8 cellular contexts compared by ENCODE assay signal in the genomic region with DNA sequence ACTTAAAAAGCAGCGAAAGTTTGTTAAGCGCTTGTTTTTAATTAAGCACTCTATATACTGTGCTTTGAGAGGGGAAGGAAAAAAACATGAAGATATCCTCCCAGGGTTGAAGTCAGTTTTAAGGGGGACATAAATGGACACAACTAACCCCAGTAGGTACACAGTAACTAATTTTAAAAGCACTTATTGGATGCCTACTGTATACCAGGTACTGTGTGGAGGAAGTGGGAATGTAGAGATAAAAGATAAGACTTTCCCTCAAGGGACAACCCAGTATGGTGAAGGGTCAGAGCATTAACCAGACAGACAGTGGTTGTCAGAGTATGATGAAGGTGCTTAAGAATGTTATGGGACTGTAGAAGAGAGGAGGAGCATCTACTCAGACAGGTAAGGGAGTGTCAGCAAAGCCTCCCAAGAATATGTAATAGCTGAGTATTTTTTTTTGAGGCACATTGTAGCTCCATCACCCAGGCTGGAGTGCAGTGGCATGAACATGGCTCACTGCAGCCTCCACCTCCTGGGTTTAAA. TPM values are rescaled to one million over a fixed set of nuclear protein-coding genes. Genes with fewer than 3 reads are reported as not detected.
DNase-seq lines count a peak whose midpoint lies in the region; ATAC-seq and TF ChIP-seq lines count a peak whose summit lies in the region.

No MANE protein-coding gene starts in this region.

- peak overlapping the region; percentile 93 to 99 (median 96) for H3K4me3 Mint-ChIP-seq in brain

- TF ChIP-seq CTCF in cardiac muscle cell (IDR thresholded peaks at IDR 0.05; ENCODE audit: low read depth, low read length): no peak
- TF ChIP-seq CTCF in brain (conservative IDR thresholded peaks at IDR 0.05): no peak
- no peak for TF ChIP-seq CTCF in lung (IDR thresholded peaks at IDR 0.05; ENCODE audit: control extremely low read depth, extremely low read depth)
- no peak for TF ChIP-seq CTCF in upper lobe of left lung (IDR thresholded peaks at IDR 0.05)

- H3K27me3 ChIP-seq in cardiac muscle cell (no peaks in the 10 kb centered on the region), lung (ENCODE audit: control insufficient read depth, insufficient read depth) (no peaks in the 10 kb centered on the region), upper lobe of left lung (no peaks in the 10 kb centered on the region)

- H3K27ac Mint-ChIP-seq in brain: peak overlapping the region in 4 of 5 experiments; percentile 98 to 99 (median 98)

- H3K4me1 ChIP-seq in cardiac muscle cell (ENCODE audit: low read depth) (peaks cover 8% of the 10 kb centered on the region), lung (ENCODE audit: control insufficient read depth in 2 of 2, insufficient read depth in 2 of 2, low read length in 2 of 2) (peaks cover 4 to 21% of the 10 kb centered on the region in 2 donors), upper lobe of left lung (peaks cover 32 to 43% (median 36%) of the 10 kb centered on the region in 4 donors)

- DNase-seq in cardiac muscle cell (ENCODE audit: low read depth in 1 of 2, low spot score in 1 of 2) (no peak), Right ventricle myocardium superior (no peak), lung (ENCODE audit: low spot score) (no peak), upper lobe of left lung (no peak), COLO668 (lab: John Stamatoyannopoulos, UW; ENCODE audit: unreplicated experiment) (no peak), putamen (ENCODE audit: low spot score) (no peak)

- peaks cover 55% of the 10 kb centered on the region for H3K4me1 Mint-ChIP-seq in brain

- H3K9me3 Mint-ChIP-seq in brain: peaks cover 0 to 4% (median 0%) of the 10 kb centered on the region in 5 experiments

- H3K27me3 Mint-ChIP-seq in brain: peaks cover 5% of the 10 kb centered on the region

- H3K4me3 ChIP-seq in cardiac muscle cell (peak overlapping the region; percentile 49), lung (peak overlapping the region; percentile 84), upper lobe of left lung (peak overlapping the region; percentile 70 to 84 (median 72))

- peaks cover 8% of the 10 kb centered on the region for H3K36me3 Mint-ChIP-seq in brain

- peaks cover 4% of the 10 kb centered on the region for H3K36me3 ChIP-seq in cardiac muscle cell
- H3K36me3 ChIP-seq in lung (ENCODE audit: control insufficient read depth in 2 of 2, insufficient read depth in 2 of 2, low read length in 2 of 2): peaks cover 0 to 7% of the 10 kb centered on the region in 2 donors
- H3K36me3 ChIP-seq in upper lobe of left lung: peaks cover 0 to 9% (median 2%) of the 10 kb centered on the region in 4 donors

- no peak for TF ChIP-seq EP300 in upper lobe of left lung (IDR thresholded peaks at IDR 0.05)

- H3K27ac ChIP-seq in cardiac muscle cell: peak overlapping the region; percentile 86
- peak overlapping the region in 1 of 2 donors; percentile 87 for H3K27ac ChIP-seq in lung (ENCODE audit: low read depth in 1 of 2, low read length in 1 of 2)
- peak overlapping the region; percentile 89 to 94 (median 90) for H3K27ac ChIP-seq in upper lobe of left lung

- TF ChIP-seq POLR2A in upper lobe of left lung (IDR thresholded peaks at IDR 0.05): no peak

- 8 to 11% methylated on average over 2 of the region's 2 CpGs for WGBS in lung, 2 donors
- WGBS in upper lobe of left lung, 2 donors: 8 to 11% methylated on average over 2 of the region's 2 CpGs

- no peaks in the 10 kb centered on the region for H3K9me3 ChIP-seq in cardiac muscle cell (ENCODE audit: low read depth)
- H3K9me3 ChIP-seq in lung (ENCODE audit: control insufficient read depth in 2 of 2, insufficient read depth in 1 of 2, low read length in 1 of 2): no peaks in the 10 kb centered on the region
- H3K9me3 ChIP-seq in upper lobe of left lung: no peaks in the 10 kb centered on the region

- intact Hi-C loops in Right ventricle myocardium superior (cut with DNase I): no loop called here

- ATAC-seq in Right ventricle myocardium superior (ENCODE audit: poor library complexity): no peak
- no peak for ATAC-seq in lung (ENCODE audit: insufficient read depth, low FRiP score)
- no peak for ATAC-seq in upper lobe of left lung (ENCODE audit: low FRiP score in 2 of 2)
- ATAC-seq in GM19351 (IDR thresholded peaks at IDR 0.05; ENCODE audit: unreplicated experiment): no peak

RNA-seq across cellular contexts. Expression of gene ABCF1, which starts 0.9 kb away (rescaled TPM):
- total RNA-seq in cardiac muscle cell: 54.4 and 61.9 TPM in 2 replicates
- polyA plus RNA-seq in cardiac muscle cell: 52.5 and 54.6 TPM in 2 replicates
- 32.5 TPM for total RNA-seq in Right ventricle myocardium superior
- polyA plus RNA-seq in brain (ENCODE audit: insufficient read depth, low read depth, low replicate concordance): 100 TPM
- 10 to 100 TPM; 28.8 to 55.4 TPM for total RNA-seq in lung
- polyA plus RNA-seq in lung: 10 to 100 TPM; 25.8 to 43.5 TPM
- 10 to 100 TPM; 41.2 to 57.6 (median 52.9) TPM for total RNA-seq in upper lobe of left lung

RNA-seq across cellular contexts. Expression of gene PRR3, which starts 15.0 kb away (rescaled TPM):
- 11.4 and 11.8 TPM in 2 replicates for total RNA-seq in cardiac muscle cell
- polyA plus RNA-seq in cardiac muscle cell: 14.3 and 14.7 TPM in 2 replicates
- 1.4 TPM for total RNA-seq in Right ventricle myocardium superior
- 39.4 TPM for polyA plus RNA-seq in brain (ENCODE audit: insufficient read depth, low read depth, low replicate concordance)
- 10 to 100 TPM in 1 of 2 donors, 1 to 10 TPM in 1; 8.4 to 10.9 TPM for total RNA-seq in lung
- polyA plus RNA-seq in lung: 10 to 100 TPM in 1 of 2 donors, 1 to 10 TPM in 1; 8.6 to 11.5 TPM
- total RNA-seq in upper lobe of left lung: 10 to 100 TPM in 1 of 6 donors, 1 to 10 TPM in 5; 6.0 to 13.6 (median 7.0) TPM

RNA-seq across cellular contexts. Expression of gene GNL1, which starts 15.9 kb away (rescaled TPM):
- 12.4 and 16.1 TPM in 2 replicates for total RNA-seq in cardiac muscle cell
- 33.9 and 44.2 TPM in 2 replicates for polyA plus RNA-seq in cardiac muscle cell
- 17.6 TPM for total RNA-seq in Right ventricle myocardium superior
- 167 TPM for polyA plus RNA-seq in brain (ENCODE audit: insufficient read depth, low read depth, low replicate concordance)
- 10 to 100 TPM; 42.0 to 67.3 TPM for total RNA-seq in lung
- polyA plus RNA-seq in lung: 10 to 100 TPM; 41.0 to 68.5 TPM
- total RNA-seq in upper lobe of left lung: 10 to 100 TPM; 30.4 to 60.6 (median 51.2) TPM

RNA-seq across cellular contexts. Expression of gene PPP1R10, which starts 44.9 kb away (rescaled TPM):
- total RNA-seq in cardiac muscle cell (47.3 and 65.6 TPM in 2 replicates), Right ventricle myocardium superior (29.6 TPM), lung (10 to 100 TPM; 36.9 to 73.4 TPM), upper lobe of left lung (10 to 100 TPM; 32.0 to 72.1 (median 50.7) TPM)
- polyA plus RNA-seq in cardiac muscle cell (42.4 and 42.9 TPM in 2 replicates), brain (ENCODE audit: insufficient read depth, low read depth, low replicate concordance) (40.7 TPM), lung (10 to 100 TPM; 21.5 to 22.1 TPM)

RNA-seq across cellular contexts. Expression of gene MRPS18B, which starts 45.5 kb away (rescaled TPM):
- 54.4 and 58.2 TPM in 2 replicates for total RNA-seq in cardiac muscle cell
- 107 and 120 TPM in 2 replicates for polyA plus RNA-seq in cardiac muscle cell
- 124 TPM for total RNA-seq in Right ventricle myocardium superior
- 127 TPM for polyA plus RNA-seq in brain (ENCODE audit: insufficient read depth, low read depth, low replicate concordance)
- 10 to 100 TPM; 24.9 to 57.2 TPM for total RNA-seq in lung
- 10 to 100 TPM; 50.1 to 81.5 TPM for polyA plus RNA-seq in lung
- 10 to 100 TPM; 23.0 to 62.5 (median 45.7) TPM for total RNA-seq in upper lobe of left lung
